24 cellular contexts compared by ENCODE assay signal in genomic region chr13:23749288-23749880, GRCh38.
DNase-seq lines count a peak whose midpoint lies in the region; ATAC-seq, FAIRE-seq and TF ChIP-seq lines count a peak whose summit lies in the region.
"Had no signal": no experiment of that assay in that cellular context is flagged by ENCODE, and none has a peak within 500 bp of the region (broad histone marks: within the 10 kb centered on the region; RNA-seq: fewer than 3 reads in every experiment).

No MANE protein-coding gene starts in this region.

- H3K9me3 ChIP-seq in GM12878 (replicated peaks; ENCODE audit: control insufficient read depth, insufficient read depth, low read length) = no peaks in the 10 kb centered on the region
- H3K9me3 ChIP-seq in aorta (ENCODE audit: control insufficient read depth, low read length) = no peaks in the 10 kb centered on the region
- H3K9me3 ChIP-seq: BLaER1 treated with 17β-estradiol and CSF1 and Interleukin-3, amounts not matched to agents 10 nM and 100 nM; gastrocnemius medialis; stomach; thyroid gland had no signal

- no peaks in the 10 kb centered on the region for H4K20me1 ChIP-seq in GM12878 (ENCODE audit: control insufficient read depth, insufficient read depth)
- H4K20me1 ChIP-seq: BLaER1 treated with 17β-estradiol and CSF1 and Interleukin-3, amounts not matched to agents 10 nM and 100 nM had no signal

- H2AFZ ChIP-seq in ACC112 (ENCODE audit: low read length, unreplicated experiment) (no peak overlapping the region), GM12878 (ENCODE audit: control insufficient read depth, low read depth, low read length) (no peak overlapping the region)

- BruUV-seq in GM12878 (replicated peaks; lab: Mats Ljungman, UMichigan) = no TSS peak

- in situ Hi-C loops in GM12878 (cut with MboI) = no loop called here
- in situ Hi-C loops in ACHN (cut with HindIII; ENCODE audit: low pct_ligation_motif_present, low pct_unique_long_range_greater_than_20kb, low sequenced_read_pairs) = no loop called here

- no peak overlapping the region for H3K4me3 ChIP-seq in ACC112 (ENCODE audit: low read depth, low read length)
- no peak overlapping the region for H3K4me3 ChIP-seq in GM12878
- H3K4me3 ChIP-seq in aorta (ENCODE audit: low read length in 2 of 2) = no peak overlapping the region
- H3K4me3 ChIP-seq: BLaER1 treated with 17β-estradiol and CSF1 and Interleukin-3, amounts not matched to agents 10 nM and 100 nM; gastrocnemius medialis; stomach; thyroid gland had no signal

- no peak for TF ChIP-seq EP300 in GM12878 (IDR thresholded peaks at IDR 0.05; ENCODE audit: borderline replicate concordance in 1 of 2, control insufficient read depth in 1 of 2, low read depth in 2 of 2, low read length in 2 of 2)

- H3K4me1 ChIP-seq in ACC112 (ENCODE audit: control insufficient read depth, insufficient read depth, low read length, unreplicated experiment) = peaks cover 51% of the 10 kb centered on the region
- H3K4me1 ChIP-seq in GM12878 (ENCODE audit: control insufficient read depth, insufficient read depth, low read length) = peaks cover 42% of the 10 kb centered on the region
- H3K4me1 ChIP-seq in aorta (ENCODE audit: control insufficient read depth in 1 of 2, insufficient read depth in 2 of 2, low read length in 2 of 2) = no peaks in the 10 kb centered on the region
- H3K4me1 ChIP-seq: gastrocnemius medialis had no signal

- H3K27me3 ChIP-seq in ACC112 (ENCODE audit: insufficient read depth, low read length) (no peaks in the 10 kb centered on the region), GM12878 (replicated peaks in 1 of 2; ENCODE audit: control insufficient read depth in 2 of 2, insufficient read depth in 2 of 2, low read length in 1 of 2) (no peaks in the 10 kb centered on the region), aorta (ENCODE audit: control insufficient read depth in 1 of 2, insufficient read depth in 2 of 2, low read length in 1 of 2) (no peaks in the 10 kb centered on the region)
- H3K27me3 ChIP-seq: BLaER1 treated with 17β-estradiol and CSF1 and Interleukin-3, amounts not matched to agents 10 nM and 100 nM; gastrocnemius medialis; stomach; thyroid gland had no signal

- H3K27me3 Mint-ChIP-seq in nephron progenitor cell (ENCODE audit: low read depth, poor library complexity) = no peaks in the 10 kb centered on the region
- H3K27me3 Mint-ChIP-seq: IgD-negative memory B cell had no signal

- peaks cover 10% of the 10 kb centered on the region for H3K36me3 Mint-ChIP-seq in nephron progenitor cell (ENCODE audit: low read depth)

- TF ChIP-seq RAD21 in GM12878 (IDR thresholded peaks at IDR 0.05; ENCODE audit: insufficient read depth, low read depth, low read length) = no peak

- peak; percentile 9 for FAIRE-seq in GM18507 (lab: Jason Lieb, UNC)
- no peak for FAIRE-seq in GM12878 (lab: Jason Lieb, UNC)

- no peak overlapping the region for H3K4me2 ChIP-seq in GM12878 (ENCODE audit: control insufficient read depth, insufficient read depth)
- H3K4me2 ChIP-seq: BLaER1 treated with 17β-estradiol and CSF1 and Interleukin-3, amounts not matched to agents 10 nM and 100 nM had no signal

- SMC1A ChIA-PET in GM12878 (lab: Charles Lee; ENCODE audit: uncharacterized antibody, unreplicated experiment) = interaction anchor here (0.6 to 3.1 kb wide), 5 partner anchors 18 to 100 kb away, joined by 3 to 13 read pairs (median 11); no protein-coding TSS in a partner anchor

- 91% methylated on average over 8 of the region's 8 CpGs for WGBS in GM12878 (ENCODE audit: insufficient coverage, insufficient replicate concordance, low lambda C conversion rate, missing lambda C conversion rate)
- 88 to 92% methylated on average over 8 of the region's 8 CpGs for WGBS in aorta, 2 donors

- DNase-seq in GM18507 (ENCODE audit: extremely low spot score, insufficient read length, low read depth) = no peak
- DNase-seq in GM12878 (ENCODE audit: low read depth, low spot score) = no peak
- no peak for DNase-seq in nephron progenitor cell
- DNase-seq in ACHN = no peak
- DNase-seq in aorta = no peak
- no peak for DNase-seq in NCI-H146 (lab: John Stamatoyannopoulos, UW)
- DNase-seq: activated CD4-positive, alpha-beta T cell treated with anti-CD3 and anti-CD28 coated beads for 4 hours; activated CD8-positive, alpha-beta T cell treated with anti-CD3 and anti-CD28 coated beads, Interleukin-2, amount 10 ng/mL, durations not matched to agents 7 days and 5 days; amygdala; gastrocnemius medialis; left colon; NCI-H2107; NCI-H510A; Right ventricle myocardium superior; stimulated activated CD4-positive, alpha-beta T cell treated with anti-CD3 and anti-CD28 coated beads, Interleukin-4, amount 100 ng/mL, for 1 hour; stomach had no signal

- TF ChIP-seq POLR2A in GM12878 (IDR thresholded peaks at IDR 0.05; ENCODE audit: low read depth, low read length) = no peak

- H3K27ac Mint-ChIP-seq in nephron progenitor cell = peak overlapping the region; percentile 70
- H3K27ac Mint-ChIP-seq: activated CD8-positive, alpha-beta T cell treated with anti-CD3 and anti-CD28 coated beads, Interleukin-2, amount 10 ng/mL, durations not matched to agents 7 days and 5 days; activated naive CD4-positive, alpha-beta T cell treated with anti-CD3 and anti-CD28 coated beads, Interleukin-2, amount 50 U/mL, for 72 hours; activated T-helper 2 cell treated with anti-CD3 and anti-CD28 coated beads, Interferon-gamma antibody, Interleukin-2, Interleukin-4, amounts not matched to agents 10 μg/mL and 5 μg/mL and 100 μg/mL, durations not matched to agents 14 hours and 24 hours and 36 hours; IgD-negative memory B cell had no signal

- CTCF ChIA-PET in GM12878 (lab: Yijun Ruan, JAX) = interaction anchor here (1.1 to 3.5 kb wide), 5 partner anchors 8 to 123 kb away, joined by 3 to 15 read pairs (median 4); no protein-coding TSS in a partner anchor

- RAD21 ChIA-PET in GM12878 (lab: Charles Lee; ENCODE audit: unreplicated experiment) = interaction anchor here (0.5 kb wide), 1 partner anchor 1021 kb away, joined by 3 read pairs; no protein-coding TSS in a partner anchor

- intact Hi-C loops in GM12878 (cut with micrococcal nuclease; ENCODE audit: unreplicated experiment) (no loop called here), aorta (cut with DNase I) (no loop called here)

- H3K36me3 ChIP-seq in ACC112 (ENCODE audit: insufficient read depth, low read length) (no peaks in the 10 kb centered on the region), GM12878 (ENCODE audit: control insufficient read depth in 2 of 2, insufficient read depth in 2 of 2, low read length in 1 of 2) (no peaks in the 10 kb centered on the region), aorta (ENCODE audit: control insufficient read depth in 1 of 2, insufficient read depth in 2 of 2, low read length in 1 of 2) (peaks cover 0 to 1% of the 10 kb centered on the region in 2 donors)
- H3K36me3 ChIP-seq: gastrocnemius medialis, thyroid gland, WERI-Rb-1 had no signal

- no peak overlapping the region for H3K9ac ChIP-seq in GM12878 (ENCODE audit: control insufficient read depth, insufficient read depth, low read length)
- H3K9ac ChIP-seq: BLaER1 treated with 17β-estradiol and CSF1 and Interleukin-3, amounts not matched to agents 10 nM and 100 nM had no signal

- no peaks in the 10 kb centered on the region for H3K9me3 Mint-ChIP-seq in nephron progenitor cell
- H3K9me3 Mint-ChIP-seq: activated naive CD4-positive, alpha-beta T cell treated with anti-CD3 and anti-CD28 coated beads, Interleukin-2, amount 50 U/mL, for 72 hours; activated T-helper 2 cell treated with anti-CD3 and anti-CD28 coated beads, Interferon-gamma antibody, Interleukin-2, Interleukin-4, amounts not matched to agents 10 μg/mL and 5 μg/mL and 100 μg/mL, durations not matched to agents 14 hours and 24 hours and 36 hours; IgD-negative memory B cell had no signal

- no peak for ATAC-seq in GM12878
- ATAC-seq in aorta (ENCODE audit: low FRiP score) = no peak
- ATAC-seq: activated CD8-positive, alpha-beta T cell treated with anti-CD3 and anti-CD28 coated beads, Interleukin-2, amount 10 ng/mL, durations not matched to agents 7 days and 5 days; activated naive CD4-positive, alpha-beta T cell treated with anti-CD3 and anti-CD28 coated beads, Interleukin-2, amount 50 U/mL, for 72 hours; gastrocnemius medialis; left colon; Panc1 had no signal

- H3K79me2 ChIP-seq in ACC112 (ENCODE audit: control insufficient read depth, insufficient read depth, low read length, unreplicated experiment) = no peaks in the 10 kb centered on the region
- H3K79me2 ChIP-seq in GM12878 (ENCODE audit: control insufficient read depth, insufficient read depth, low read length) = no peaks in the 10 kb centered on the region

- POLR2A ChIA-PET in GM12878 (lab: Charles Lee) = no interaction called here

- no peak overlapping the region for H3K4me3 Mint-ChIP-seq in nephron progenitor cell
- H3K4me3 Mint-ChIP-seq: activated CD8-positive, alpha-beta T cell treated with anti-CD3 and anti-CD28 coated beads, Interleukin-2, amount 10 ng/mL, durations not matched to agents 7 days and 5 days had no signal

- H3K27ac ChIP-seq in ACC112 (ENCODE audit: low read depth, low read length) (peak overlapping the region; percentile 85), GM12878 (ENCODE audit: control insufficient read depth, insufficient read depth) (no peak overlapping the region), aorta (ENCODE audit: low read depth in 1 of 2, low read length in 2 of 2) (no peak overlapping the region)
- H3K27ac ChIP-seq: BLaER1 treated with 17β-estradiol and CSF1 and Interleukin-3, amounts not matched to agents 10 nM and 100 nM; gastrocnemius medialis; stomach had no signal

- H3K4me1 Mint-ChIP-seq in nephron progenitor cell = peaks cover 25% of the 10 kb centered on the region

- no peak for TF ChIP-seq CTCF in GM12878 (IDR thresholded peaks at IDR 0.05 in 2 of 3, conservative IDR thresholded peaks at IDR 0.05 in 1 of 3; ENCODE audit: control insufficient read depth in 2 of 3, extremely low read depth in 1 of 3, insufficient read depth in 1 of 3, low read depth in 3 of 3, low read length in 3 of 3)
- no peak for TF ChIP-seq CTCF in nephron progenitor cell (IDR thresholded peaks at IDR 0.05)

TF ChIP-seq in GM12878, 131 proteins besides CTCF, POLR2A, EP300 and RAD21:
- TF ChIP-seq PKNOX1 (IDR thresholded peaks at IDR 0.05) = peak; percentile 70; the same call in 1 of the 2 replicates
- TF ChIP-seq NFXL1 (IDR thresholded peaks at IDR 0.05; ENCODE audit: borderline replicate concordance) = no peak
